In genomic region chr21:31677047-31677446, GRCh38 we compare ENCODE assay signal across 2 cellular contexts.
TF ChIP-seq lines count a peak whose summit lies in the region.

No MANE protein-coding gene starts in this region.

TF ChIP-seq in HepG2, 621 proteins besides CTCF, POLR2A, EP300 and RAD21:
- TF ChIP-seq ATF5 (CRISPR knock-in tag; IDR thresholded peaks at IDR 0.05; ENCODE audit: low read depth) = no peak
- peak; percentile 66 for TF ChIP-seq RBM22 (optimal IDR thresholded peaks at IDR 0.05; ENCODE audit: low read length)

TF ChIP-seq in H1, 55 proteins besides CTCF, POLR2A, EP300 and RAD21:
- TF ChIP-seq POLR2AphosphoS5 (IDR thresholded peaks at IDR 0.05; ENCODE audit: low read depth, low read length) (peak; percentile 11; the same call in 1 of the 2 replicates), CTBP2 (IDR thresholded peaks at IDR 0.05; ENCODE audit: borderline replicate concordance, insufficient read depth, insufficient read length, low read length) (no peak)
TF ChIP-seq in H1: peak in this region for 1.
